ENCODE assay signal across 1 cellular context in genomic region chr19:11089254-11090013, GRCh38.
TF ChIP-seq lines count a peak whose summit lies in the region.

Gene LDLR, plus strand, starts transcription at chr19:11089463. Its CDS starts 86 bp downstream, at chr19:11089549.

TF ChIP-seq in WTC11, 78 proteins besides CTCF, POLR2A, EP300 and RAD21 (continued from another document):
- 0 out of 2 replicates have a peak, but pooled peaks have one; percentile 64 for TF ChIP-seq ZNF423 (CRISPR knock-in tag; IDR thresholded peaks at IDR 0.05)
